23 cellular contexts compared by ENCODE assay signal in the genomic region with DNA sequence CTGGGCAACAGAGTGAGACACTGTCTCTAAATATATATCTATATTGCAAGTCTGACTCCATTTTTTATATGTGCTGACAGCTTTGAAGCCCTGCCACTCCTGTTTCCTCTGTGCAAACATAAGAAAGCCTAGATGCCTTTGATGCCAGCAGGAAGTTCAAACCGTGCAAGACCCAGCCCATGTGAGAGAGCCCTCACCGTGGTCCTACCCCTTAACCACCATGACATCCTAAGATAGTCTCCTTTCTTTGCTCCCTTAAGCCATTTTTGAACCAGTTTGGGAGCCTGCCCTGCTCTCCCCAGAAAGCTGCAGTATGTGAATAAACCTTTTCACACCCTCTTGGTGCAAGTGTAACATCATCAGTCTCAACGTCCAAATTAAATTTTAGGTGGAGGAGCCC. TPM values are rescaled to one million over a fixed set of nuclear protein-coding genes. Genes with fewer than 3 reads are reported as not detected.
A peak's percentile ranks its signal among the peaks of the same experiment; 100 is the strongest.
DNase-seq lines count a peak whose midpoint lies in the region; TF ChIP-seq lines count a peak whose summit lies in the region.
"Had no signal": no experiment of that assay in that cellular context is flagged by ENCODE, and none has a peak within 500 bp of the region (broad histone marks: within the 10 kb centered on the region; RNA-seq: fewer than 3 reads in every experiment).

No MANE protein-coding gene starts in this region.

- no peaks in the 10 kb centered on the region for H3K36me3 ChIP-seq in CD8-positive, alpha-beta memory T cell (ENCODE audit: insufficient read depth, low read length)
- H3K36me3 ChIP-seq in OCI-LY7 (ENCODE audit: insufficient read depth, low read length) (no peaks in the 10 kb centered on the region), sigmoid colon (no peaks in the 10 kb centered on the region)
- H3K36me3 ChIP-seq: gastrocnemius medialis, tibial artery had no signal

- peak; percentile 51 for DNase-seq in activated effector memory CD4-positive, alpha-beta T cell treated with Interleukin-2 at 50 U/mL for 16 hours
- DNase-seq in activated effector memory CD4-positive, alpha-beta T cell treated with anti-CD3 and anti-CD28 coated beads, Interleukin-2, amount 50 U/mL, for 16 hours = no peak
- peak in 3 of 5 donors; percentile 66 to 76 (median 68) for DNase-seq in CD8-positive, alpha-beta memory T cell
- DNase-seq in OCI-LY7 (ENCODE audit: low spot score) = peak; percentile 70
- peak; percentile 12 for DNase-seq in effector CD8-positive, alpha-beta T cell (lab: John Stamatoyannopoulos, UW)
- no peak for DNase-seq in sigmoid colon
- no peak for DNase-seq in NCI-H128 (lab: John Stamatoyannopoulos, UW; ENCODE audit: unreplicated experiment)
- DNase-seq in NCI-H2107 (lab: John Stamatoyannopoulos, UW) = no peak
- DNase-seq: activated B cell treated with CpG ODN at 0.5 μM for 24 hours; body of pancreas; COR-L47; effector CD4-positive, alpha-beta T cell; gastrocnemius medialis; left ventricle myocardium superior; NCI-H187; NCI-H2227 treated with DMSO at 0.1 percent for 48 hours; stimulated activated CD4-positive, alpha-beta T cell treated with anti-CD3 and anti-CD28 coated beads, Interleukin-4, amount 100 ng/mL, for 24 hours; tibial artery had no signal

- H3K27ac ChIP-seq in CD8-positive, alpha-beta memory T cell (ENCODE audit: low read depth, low read length) = no peak overlapping the region
- peak overlapping the region; percentile 34 for H3K27ac ChIP-seq in OCI-LY7 (ENCODE audit: low read depth, low read length, poor library complexity, severe bottlenecking)
- H3K27ac ChIP-seq in sigmoid colon = no peak overlapping the region
- H3K27ac ChIP-seq: body of pancreas, gastrocnemius medialis, KMS-11, SJSA1, tibial artery had no signal

- intact Hi-C loops in OCI-LY7 (cut with micrococcal nuclease; ENCODE audit: unreplicated experiment) = no loop called here
- intact Hi-C loops in sigmoid colon (cut with DNase I) = loop anchor here (10.0 kb wide), 1 partner anchor 180 kb away; the partner anchor contains the start of gene EVI5

- no peaks in the 10 kb centered on the region for H3K9me3 Mint-ChIP-seq in CD8-positive, alpha-beta memory T cell
- H3K9me3 Mint-ChIP-seq: activated B cell treated with CpG ODN at 0.5 μM for 24 hours; mesothelial cell of epicardium; natural killer cell treated with Interleukin-12 subunit alpha and Interleukin-12 subunit beta and Interleukin-15 and Interleukin-18, amount 100 ng/mL, for 72 hours; stimulated activated naive CD8-positive, alpha-beta T cell treated with anti-CD3 and anti-CD28 coated beads, Interleukin-15, Interleukin-2, amounts not matched to agents 100 ng/mL and 50 ng/mL, for 24 hours had no signal

- TF ChIP-seq EP300 in sigmoid colon (IDR thresholded peaks at IDR 0.05) = no peak

- WGBS in sigmoid colon, 2 donors = 20 to 35% methylated on average over 3 of the region's 3 CpGs

- H4K20me1 ChIP-seq in OCI-LY7 (ENCODE audit: insufficient read depth, low read length) = no peaks in the 10 kb centered on the region

- TF ChIP-seq CTCF in OCI-LY7 (conservative IDR thresholded peaks at IDR 0.05; ENCODE audit: low read length) (no peak), sigmoid colon (IDR thresholded peaks at IDR 0.05) (no peak)

- peaks cover 56% of the 10 kb centered on the region for H3K4me1 ChIP-seq in CD8-positive, alpha-beta memory T cell (ENCODE audit: insufficient read depth, low read length)
- H3K4me1 ChIP-seq in OCI-LY7 (ENCODE audit: insufficient read depth, low read length, poor library complexity, severe bottlenecking) (peaks cover 69% of the 10 kb centered on the region), sigmoid colon (peaks cover 0 to 13% (median 6%) of the 10 kb centered on the region in 4 donors)
- H3K4me1 ChIP-seq: gastrocnemius medialis had no signal

- CTCF ChIA-PET in CD8-positive, alpha-beta memory T cell (lab: Charles Lee) = interaction anchor here (0.8 to 11.1 kb wide), 5 partner anchors 10 to 105 kb away, joined by 3 to 187 read pairs (median 5); no protein-coding TSS in a partner anchor
- CTCF ChIA-PET in OCI-LY7 (lab: Charles Lee; ENCODE audit: unreplicated experiment) = no interaction called here

- H3K9me2 ChIP-seq in OCI-LY7 (ENCODE audit: insufficient read depth, low read length) = no peaks in the 10 kb centered on the region

- H3K27me3 Mint-ChIP-seq in CD8-positive, alpha-beta memory T cell = peaks cover 0 to 3% of the 10 kb centered on the region in 2 donors
- H3K27me3 Mint-ChIP-seq: activated B cell treated with CpG ODN at 0.5 μM for 24 hours; natural killer cell treated with Interleukin-12 subunit alpha and Interleukin-12 subunit beta and Interleukin-15 and Interleukin-18, amount 100 ng/mL, for 72 hours; stimulated activated naive CD8-positive, alpha-beta T cell treated with anti-CD3 and anti-CD28 coated beads, Interleukin-15, Interleukin-2, amounts not matched to agents 100 ng/mL and 50 ng/mL, for 24 hours had no signal

- peak overlapping the region; percentile 98 for H3K4me2 ChIP-seq in OCI-LY7 (ENCODE audit: low read length)
- H3K4me2 ChIP-seq: KMS-11 had no signal

- H3K27me3 ChIP-seq in CD8-positive, alpha-beta memory T cell (ENCODE audit: insufficient read depth, low read length, poor library complexity, severe bottlenecking) = no peaks in the 10 kb centered on the region
- no peaks in the 10 kb centered on the region for H3K27me3 ChIP-seq in sigmoid colon
- H3K27me3 ChIP-seq: body of pancreas, gastrocnemius medialis, tibial artery had no signal

- peak overlapping the region; percentile 47; the same call in 1 of the 2 replicates for H2AFZ ChIP-seq in OCI-LY7 (ENCODE audit: low read length)

- no peak overlapping the region for H3K4me3 Mint-ChIP-seq in CD8-positive, alpha-beta memory T cell
- H3K4me3 Mint-ChIP-seq: activated B cell treated with CpG ODN at 0.5 μM for 24 hours; mesothelial cell of epicardium; natural killer cell treated with Interleukin-12 subunit alpha and Interleukin-12 subunit beta and Interleukin-15 and Interleukin-18, amount 100 ng/mL, for 72 hours; stimulated activated naive CD8-positive, alpha-beta T cell treated with anti-CD3 and anti-CD28 coated beads, Interleukin-15, Interleukin-2, amounts not matched to agents 100 ng/mL and 50 ng/mL, for 24 hours had no signal

- H3K9me3 ChIP-seq in CD8-positive, alpha-beta memory T cell (ENCODE audit: low read length) = no peaks in the 10 kb centered on the region
- H3K9me3 ChIP-seq in OCI-LY7 (ENCODE audit: low read length) = no peaks in the 10 kb centered on the region
- no peaks in the 10 kb centered on the region for H3K9me3 ChIP-seq in sigmoid colon
- H3K9me3 ChIP-seq: body of pancreas, gastrocnemius medialis, tibial artery had no signal

- H3K79me2 ChIP-seq in OCI-LY7 (ENCODE audit: insufficient read depth, low read depth, low read length) = peaks cover 23% of the 10 kb centered on the region; the same call in 1 of the 2 replicates

- BruUV-seq in OCI-LY7 (replicated peaks; lab: Mats Ljungman, UMichigan) = no TSS peak

- no peak for TF ChIP-seq POLR2A in sigmoid colon (IDR thresholded peaks at IDR 0.05)

- H3K36me3 Mint-ChIP-seq in CD8-positive, alpha-beta memory T cell = peaks cover 0 to 9% (median under 1%) of the 10 kb centered on the region in 3 donors
- H3K36me3 Mint-ChIP-seq: mesothelial cell of epicardium; natural killer cell treated with Interleukin-12 subunit alpha and Interleukin-12 subunit beta and Interleukin-15 and Interleukin-18, amount 100 ng/mL, for 72 hours had no signal

- peak overlapping the region; percentile 31 for H3K4me3 ChIP-seq in CD8-positive, alpha-beta memory T cell (ENCODE audit: low read length)
- no peak overlapping the region for H3K4me3 ChIP-seq in OCI-LY7 (ENCODE audit: low read depth, low read length, poor library complexity, severe bottlenecking)
- H3K4me3 ChIP-seq in sigmoid colon = no peak overlapping the region
- H3K4me3 ChIP-seq: body of pancreas, gastrocnemius medialis, SJSA1, tibial artery had no signal

- no peak overlapping the region for H3K27ac Mint-ChIP-seq in CD8-positive, alpha-beta memory T cell
- H3K27ac Mint-ChIP-seq: activated B cell treated with CpG ODN at 0.5 μM for 24 hours; mesothelial cell of epicardium; natural killer cell treated with Interleukin-12 subunit alpha and Interleukin-12 subunit beta and Interleukin-15 and Interleukin-18, amount 100 ng/mL, for 72 hours; stimulated activated naive CD8-positive, alpha-beta T cell treated with anti-CD3 and anti-CD28 coated beads, Interleukin-15, Interleukin-2, amounts not matched to agents 100 ng/mL and 50 ng/mL, for 24 hours had no signal

- POLR2A ChIA-PET in CD8-positive, alpha-beta memory T cell (lab: Charles Lee) = interaction anchor here (0.8 to 1.2 kb wide), 2 partner anchors 16 to 133 kb away, joined by 3 read pairs; partner anchors contain the start of gene RPL5
- POLR2A ChIA-PET in OCI-LY7 (lab: Charles Lee) = interaction anchor here (0.5 to 8.8 kb wide), 6 partner anchors 7 to 126 kb away, joined by 3 to 118 read pairs (median 14); no protein-coding TSS in a partner anchor

- peaks cover 20 to 22% (median 21%) of the 10 kb centered on the region in 3 donors for H3K4me1 Mint-ChIP-seq in CD8-positive, alpha-beta memory T cell

RNA-seq across cellular contexts. Expression of gene DIPK1A, which starts 3.7 kb away (rescaled TPM):
- 10 to 100 TPM; 10.9 to 12.9 TPM for total RNA-seq in CD8-positive, alpha-beta memory T cell
- 15.7 TPM for polyA plus RNA-seq in CD8-positive, alpha-beta memory T cell
- total RNA-seq in OCI-LY7 (2014; rRNA removed; shearing (Covaris generic)) = 13.0 and 13.5 TPM in 2 replicates
- 25.4 and 26.2 TPM in 2 replicates for total RNA-seq in OCI-LY7 (2022)
- 10 to 100 TPM; 19.1 to 35.5 (median 26.7) TPM for total RNA-seq in sigmoid colon
- polyA plus RNA-seq in sigmoid colon = 1 to 10 TPM; 1.8 to 7.3 (median 2.5) TPM

Comparison
In these comparisons a context has a peak if more than half of its experiments do, and no peak if none do; other contexts are left out.
1. DNase-seq: peak in activated effector memory CD4-positive, alpha-beta T cell treated with Interleukin-2 at 50 U/mL for 16 hours (single experiment), CD8-positive, alpha-beta memory T cell (3 of 5), OCI-LY7 (single experiment) and effector CD8-positive, alpha-beta T cell (single experiment); none in activated effector memory CD4-positive, alpha-beta T cell treated with anti-CD3 and anti-CD28 coated beads, Interleukin-2, amount 50 U/mL, for 16 hours (single experiment), sigmoid colon (single experiment), NCI-H128 (single experiment) and NCI-H2107 (single experiment).